ENCODE assay signal across 13 cellular contexts in the genomic region with DNA sequence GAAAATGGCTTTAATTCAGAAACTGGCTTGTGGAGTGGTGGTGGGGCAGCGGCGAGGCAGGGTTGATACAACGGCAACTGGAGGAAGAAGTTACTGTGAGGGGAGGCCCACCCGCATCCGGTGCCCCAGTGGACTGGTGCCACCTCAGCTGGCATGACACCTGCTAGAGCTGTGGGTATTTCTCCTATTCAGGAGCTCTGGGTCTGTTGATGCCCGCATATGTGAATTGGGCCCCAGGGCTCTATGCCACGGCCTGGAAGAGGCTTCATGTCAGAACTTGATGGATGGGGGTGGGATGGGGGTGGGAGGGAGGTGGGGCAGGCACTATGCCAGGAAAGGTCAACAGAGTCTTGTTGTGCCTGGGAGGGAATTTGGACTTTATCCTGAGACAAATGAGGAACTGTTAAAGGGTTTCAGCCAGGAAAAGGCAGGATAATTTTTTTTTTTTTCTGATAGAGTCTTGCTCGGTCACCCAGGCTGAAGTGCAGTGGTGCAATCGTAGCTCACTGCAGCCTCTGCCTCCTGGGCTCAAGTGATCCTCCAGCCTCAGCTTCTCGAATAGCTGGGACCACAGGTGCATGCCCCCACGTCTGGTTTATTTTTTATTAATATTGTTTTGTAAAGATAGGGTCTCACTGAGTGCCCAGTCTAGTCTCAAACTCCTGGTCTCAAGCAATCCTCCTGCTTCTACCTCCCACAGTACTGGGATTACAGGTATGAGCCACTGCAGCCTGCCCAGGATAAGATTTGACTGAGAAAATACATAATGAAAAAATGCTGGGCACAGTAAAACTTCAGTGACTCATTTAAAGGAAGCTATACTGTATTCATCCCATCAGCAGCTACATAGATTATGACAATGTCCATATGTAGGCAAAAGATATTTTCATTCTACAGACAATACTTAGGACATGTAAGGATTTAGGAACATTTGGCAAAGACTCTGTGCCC. TPM values are rescaled to one million over a fixed set of nuclear protein-coding genes. Genes with fewer than 3 reads are reported as not detected.
DNase-seq lines count a peak whose midpoint lies in the region; ATAC-seq, FAIRE-seq and TF ChIP-seq lines count a peak whose summit lies in the region.
"Had no signal": no experiment of that assay in that cellular context is flagged by ENCODE, and none has a peak within 500 bp of the region (broad histone marks: within the 10 kb centered on the region; RNA-seq: fewer than 3 reads in every experiment).

No MANE protein-coding gene starts in this region.

- no peak for TF ChIP-seq POLR2A in A549 (IDR thresholded peaks at IDR 0.05; ENCODE audit: low read length)

- H3K4me3 ChIP-seq in A549 (no peak overlapping the region), colonic mucosa (no peak overlapping the region)
- H3K4me3 ChIP-seq: smooth muscle cell had no signal

- H3K9ac ChIP-seq in colonic mucosa (ENCODE audit: low read depth in 2 of 2, low read length in 2 of 2) = peak overlapping the region in 1 of 2 donors; percentile 63

- H3K27ac ChIP-seq in A549 = peak overlapping the region; percentile 81 to 86
- peak overlapping the region; percentile 64 for H3K27ac ChIP-seq in colonic mucosa

- peak in 1 of 2 experiments; percentile 43; a peak in 2 of 5 replicates for TF ChIP-seq RAD21 in A549 (conservative IDR thresholded peaks at IDR 0.05 in 1 of 2, IDR thresholded peaks at IDR 0.05 in 1 of 2)

- 23% methylated on average over 11 of the region's 11 CpGs for WGBS in A549 (ENCODE audit: missing lambda C conversion rate)

- TF ChIP-seq EP300 in A549 (IDR thresholded peaks at IDR 0.05) = peak; percentile 29 to 36; a peak in 1 of 5 replicates

- CTCF ChIA-PET in A549 (lab: Yijun Ruan, JAX) = interaction anchor here (0.6 to 3.7 kb wide), 10 partner anchors 12 to 81 kb away, joined by 3 to 16 read pairs (median 4); partner anchors contain the start of gene MAT2A

- TF ChIP-seq CTCF in A549 (IDR thresholded peaks at IDR 0.05) (no peak), colonic mucosa (IDR thresholded peaks at IDR 0.05) (no peak)

- H3K9me3 ChIP-seq in A549 = no peaks in the 10 kb centered on the region
- no peaks in the 10 kb centered on the region for H3K9me3 ChIP-seq in colonic mucosa

- peak; percentile 36 to 85 for DNase-seq in A549 (ENCODE audit: low read depth in 1 of 2, low spot score in 1 of 2)
- DNase-seq in KG1 (lab: John Stamatoyannopoulos, UW) = peak; percentile 38
- peak; percentile 76 for DNase-seq in colonic mucosa
- peak; percentile 60 for DNase-seq in myocyte (ENCODE audit: low read depth)
- no peak for DNase-seq in central memory CD4-positive, alpha-beta T cell
- DNase-seq in NCI-H2196 treated with DMSO at 0.1 percent for 48 hours (lab: John Stamatoyannopoulos, UW; ENCODE audit: unreplicated experiment) = no peak
- DNase-seq: activated T-cell treated with anti-CD3 and anti-CD28 coated beads, Interleukin-2, amount 50 U/mL, for 1 hour; islet precursor cell; NCI-H2029; T-helper 1 cell had no signal

- H3K36me3 ChIP-seq in colonic mucosa = no peaks in the 10 kb centered on the region

- ATAC-seq in A549 (peak; percentile 65 to 66), GM18511 (IDR thresholded peaks at IDR 0.05; ENCODE audit: unreplicated experiment) (no peak), HG03108 (IDR thresholded peaks at IDR 0.05; ENCODE audit: unreplicated experiment) (no peak)

- peak overlapping the region; percentile 78 for H3K4me2 ChIP-seq in A549
- H3K4me2 ChIP-seq: smooth muscle cell had no signal

- POLR2A ChIA-PET in A549 (lab: Yijun Ruan, JAX) = interaction anchor here (0.6 to 6.3 kb wide), 4 partner anchors 34 to 155 kb away, joined by 3 to 68 read pairs (median 8); partner anchors contain the start of genes MAT2A and USP39

- no peak for FAIRE-seq in A549 (lab: Jason Lieb, UNC)

- H3K27me3 ChIP-seq in colonic mucosa = no peaks in the 10 kb centered on the region

- intact Hi-C loops in colonic mucosa (cut with DNase I) = no loop called here

- H3K4me1 ChIP-seq in A549 (peaks cover 69% of the 10 kb centered on the region), colonic mucosa (peaks cover 6% of the 10 kb centered on the region)

TF ChIP-seq in A549, 52 proteins besides CTCF, POLR2A, EP300 and RAD21:
- TF ChIP-seq CBX2 (IDR thresholded peaks at IDR 0.05; ENCODE audit: borderline replicate concordance, low read depth) (no peak), MAZ (IDR thresholded peaks at IDR 0.05; ENCODE audit: borderline replicate concordance, low read depth, low read length) (no peak), JUNB (IDR thresholded peaks at IDR 0.05) (peak; percentile 10; the same call in 1 of the 2 replicates), MAFK (IDR thresholded peaks at IDR 0.05; ENCODE audit: partially characterized antibody) (peak; percentile 44), ZNF302 (CRISPR knock-in tag; IDR thresholded peaks at IDR 0.05) (no peak), EHMT2 (IDR thresholded peaks at IDR 0.05; ENCODE audit: low read depth) (no peak), JUN (IDR thresholded peaks at IDR 0.05) (peak; percentile 39 to 40; a peak in 2 of 5 replicates), ELK1 (IDR thresholded peaks at IDR 0.05; ENCODE audit: low read depth, low read length) (no peak), RNF2 (IDR thresholded peaks at IDR 0.05; ENCODE audit: borderline replicate concordance, low read depth) (no peak), CEBPB (IDR thresholded peaks at IDR 0.05) (peak in 1 of 2 experiments; percentile 37; a peak in 1 of 4 replicates), FOSL2 (IDR thresholded peaks at IDR 0.05) (no peak), FOSL2 (CRISPR knock-in tag; IDR thresholded peaks at IDR 0.05) (0 out of 2 replicates have a peak, but pooled peaks have one; percentile 10)

RNA-seq across cellular contexts. Expression of gene SH2D6, which starts 52.6 kb away (rescaled TPM):
- polyA plus RNA-seq in A549 (2011; rRNA removed) = 1.3 and 1.8 TPM in 2 replicates
- 0.48 and 0.69 TPM in 2 replicates for polyA plus RNA-seq in A549 (2012; cell fraction: cytosol; rRNA removed)
- 2.1 and 3.2 TPM in 2 replicates for polyA plus RNA-seq in A549 (2012; cell fraction: nucleus; rRNA removed)
- polyA plus RNA-seq in A549 (2017; fragmentation: RNase III; extraction: RNeasy Plus Mini Kit Qiagen cat#74134 plus additional on column Dnase treatment) = 1.4 to 1.5 TPM (median 1.4 TPM) in 3 replicates
- polyA minus RNA-seq in A549 (2011; rRNA and poly(A)+ RNA removed) = 0.83 and 1.9 TPM in 2 replicates
- 1 to 10 TPM; 1.6 to 9.2 TPM for total RNA-seq in colonic mucosa
- 4.9 and 5.3 TPM in 2 replicates for total RNA-seq in myocyte
- polyA plus RNA-seq in myocyte (2012) = 5.7 TPM
- total RNA-seq: smooth muscle cell had no signal
- polyA plus RNA-seq: smooth muscle cell had no signal

Comparison
In these comparisons a context has a peak if more than half of its experiments do, and no peak if none do; other contexts are left out.
1. ATAC-seq: peak in A549 (2 of 2); none in GM18511 (single experiment) and HG03108 (single experiment).
2. DNase-seq: peak in A549 (2 of 2), KG1 (single experiment), colonic mucosa (single experiment) and myocyte (single experiment); none in central memory CD4-positive, alpha-beta T cell (single experiment) and NCI-H2196 treated with DMSO at 0.1 percent for 48 hours (single experiment).